In genomic region chr12:88579941-88580871, GRCh38 we compare ENCODE assay signal across 8 cellular contexts. TPM values are rescaled to one million over a fixed set of nuclear protein-coding genes. Genes with fewer than 3 reads are reported as not detected.
DNase-seq lines count a peak whose midpoint lies in the region; ATAC-seq and TF ChIP-seq lines count a peak whose summit lies in the region.

A gene with protein sequence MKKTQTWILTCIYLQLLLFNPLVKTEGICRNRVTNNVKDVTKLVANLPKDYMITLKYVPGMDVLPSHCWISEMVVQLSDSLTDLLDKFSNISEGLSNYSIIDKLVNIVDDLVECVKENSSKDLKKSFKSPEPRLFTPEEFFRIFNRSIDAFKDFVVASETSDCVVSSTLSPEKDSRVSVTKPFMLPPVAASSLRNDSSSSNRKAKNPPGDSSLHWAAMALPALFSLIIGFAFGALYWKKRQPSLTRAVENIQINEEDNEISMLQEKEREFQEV (minus strand): TSS chr12:88580471. CDS start chr12:88580278, 193 bp downstream.

- DNase-seq in activated T-cell treated with anti-CD3 and anti-CD28 coated beads for 24 hours (ENCODE audit: low read depth), result peak; percentile 1
- no peak for DNase-seq in activated T-cell treated with anti-CD3 and anti-CD28 coated beads, Interleukin-2, amount 50 U/mL, for 1 hour
- peak; percentile 64 for DNase-seq in NCI-H2081 treated with DMSO at 0.1 percent for 48 hours (lab: John Stamatoyannopoulos, UW)
- no peak for DNase-seq in epithelial cell of proximal tubule (ENCODE audit: low read depth)
- DNase-seq in mesenteric fat pad (ENCODE audit: low spot score), result peak; percentile 93

- ATAC-seq in HG02973 (IDR thresholded peaks at IDR 0.05; ENCODE audit: unreplicated experiment), result peak; percentile 71

- TF ChIP-seq CTCF in WI38 (IDR thresholded peaks at IDR 0.05; ENCODE audit: low read depth, low read length) (peak; percentile 26; the same call in 1 of the 2 replicates), epithelial cell of proximal tubule (conservative IDR thresholded peaks at IDR 0.05; ENCODE audit: low read depth, low read length) (peak; percentile 36), subcutaneous adipose tissue (IDR thresholded peaks at IDR 0.05; ENCODE audit: low read depth) (no peak)

- peak within 1 kb of the TSS; percentile 76 for H3K4me3 ChIP-seq in WI38 (ENCODE audit: low read depth, low read length)
- peak within 1 kb of the TSS; percentile 84 for H3K4me3 ChIP-seq in epithelial cell of proximal tubule (ENCODE audit: low read depth, low read length)

RNA-seq across cellular contexts. Expression of the gene that starts here (rescaled TPM):
- total RNA-seq in epithelial cell of proximal tubule (43.9 and 48.8 TPM in 2 replicates), mesenteric fat pad (9.6 TPM), subcutaneous adipose tissue (10 to 100 TPM; 14.1 to 24.7 (median 18.8) TPM)

Comparison
In these comparisons a context has a peak if more than half of its experiments do, and no peak if none do; other contexts are left out.
1. DNase-seq: peak in activated T-cell treated with anti-CD3 and anti-CD28 coated beads for 24 hours (single experiment), NCI-H2081 treated with DMSO at 0.1 percent for 48 hours (single experiment) and mesenteric fat pad (single experiment); none in activated T-cell treated with anti-CD3 and anti-CD28 coated beads, Interleukin-2, amount 50 U/mL, for 1 hour (single experiment) and epithelial cell of proximal tubule (single experiment).